ENCODE assay signal across 25 cellular contexts in the genomic region with DNA sequence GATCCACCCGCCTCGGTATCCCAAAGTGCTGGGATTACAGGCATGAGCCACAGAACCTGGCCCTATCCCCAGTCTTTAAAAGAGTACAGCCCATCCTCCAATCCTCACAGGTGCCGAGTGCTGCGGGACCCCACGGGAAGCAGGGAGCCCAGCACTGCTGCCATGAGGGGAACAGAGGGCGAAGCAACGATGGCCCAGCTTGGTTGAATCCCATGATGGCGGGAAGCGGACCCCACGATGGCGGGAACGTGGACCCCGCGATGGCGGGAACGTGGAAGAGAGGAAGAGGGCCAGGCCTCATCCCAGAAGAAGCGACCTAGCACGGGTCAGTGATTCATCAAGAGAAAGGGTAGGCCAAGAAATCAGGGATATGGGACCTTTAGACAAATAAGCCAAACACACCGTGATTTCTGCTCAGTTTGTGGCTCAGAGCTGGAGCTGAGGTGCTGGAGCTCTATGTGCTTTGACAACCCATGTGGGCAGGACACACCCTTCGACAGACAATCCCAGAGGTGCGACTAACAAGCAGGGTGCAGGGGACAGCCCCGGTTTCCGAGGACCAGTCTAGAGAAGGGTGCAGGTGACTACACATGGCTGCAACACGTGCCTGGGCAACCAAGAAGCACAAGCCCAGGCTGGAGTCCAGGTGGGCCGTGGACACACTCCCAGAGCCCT. TPM values are rescaled to one million over a fixed set of nuclear protein-coding genes. Genes with fewer than 3 reads are reported as not detected.
DNase-seq lines count a peak whose midpoint lies in the region; ATAC-seq and TF ChIP-seq lines count a peak whose summit lies in the region.
"Had no signal": no experiment of that assay in that cellular context is flagged by ENCODE, and none has a peak within 500 bp of the region (broad histone marks: within the 10 kb centered on the region; RNA-seq: fewer than 3 reads in every experiment).

No MANE protein-coding gene starts in this region.

- peaks cover 59 to 99% of the 10 kb centered on the region in 2 donors for H3K36me3 ChIP-seq in neuronal stem cell (replicated peaks in 1 of 2; ENCODE audit: control insufficient read depth in 2 of 2, insufficient read depth in 2 of 2, low read length in 2 of 2)

- no peaks in the 10 kb centered on the region for H3K27me3 Mint-ChIP-seq in T-helper 17 cell
- H3K27me3 Mint-ChIP-seq in effector memory CD8-positive, alpha-beta T cell, result no peaks in the 10 kb centered on the region
- H3K27me3 Mint-ChIP-seq: B cell; CD4-positive, CD25-positive, alpha-beta regulatory T cell had no signal

- H4K8ac ChIP-seq in neuronal stem cell (ENCODE audit: low read depth, low read length), result no peak overlapping the region

- no peak overlapping the region for H2AFZ ChIP-seq in neuronal stem cell (ENCODE audit: low read length)

- H3K9me3 Mint-ChIP-seq in effector memory CD8-positive, alpha-beta T cell, result no peaks in the 10 kb centered on the region
- H3K9me3 Mint-ChIP-seq: CD14-positive monocyte; CD8-positive, alpha-beta memory T cell had no signal

- no peak overlapping the region for H3K18ac ChIP-seq in neuronal stem cell (ENCODE audit: low read length)

- WGBS in neuronal stem cell (ENCODE audit: extremely low coverage in 2 of 2, insufficient read length in 2 of 2, insufficient replicate concordance in 1 of 2), 2 donors, result no CpG with 5 or more reads among the region's 25 CpGs

- no peak overlapping the region for H3K4me2 ChIP-seq in neuronal stem cell (ENCODE audit: insufficient read depth, low read length, poor library complexity, severe bottlenecking)
- H3K4me2 ChIP-seq: A549; BLaER1 treated with 17β-estradiol and CSF1 and Interleukin-3, amounts not matched to agents 10 nM and 100 nM had no signal

- H3K27me3 ChIP-seq in neuronal stem cell (ENCODE audit: control insufficient read depth in 3 of 3, insufficient read depth in 3 of 3, low read depth in 1 of 3, low read length in 3 of 3), result no peaks in the 10 kb centered on the region
- H3K27me3 ChIP-seq: BLaER1 treated with 17β-estradiol and CSF1 and Interleukin-3, amounts not matched to agents 10 nM and 100 nM had no signal

- H3K27ac ChIP-seq in C4-2B, result peak overlapping the region; percentile 24; the same call in 1 of the 2 replicates
- no peak overlapping the region for H3K27ac ChIP-seq in neuronal stem cell (replicated peaks; ENCODE audit: low read length)
- H3K27ac ChIP-seq: 22Rv1; A549; BLaER1 treated with 17β-estradiol and CSF1 and Interleukin-3, amounts not matched to agents 10 nM and 100 nM had no signal

- H3K14ac ChIP-seq in neuronal stem cell (ENCODE audit: low read length), result peak overlapping the region; percentile 78

- no peak for TF ChIP-seq CTCF in C4-2B (conservative IDR thresholded peaks at IDR 0.05)

- no peak overlapping the region for H3K4me3 ChIP-seq in neuronal stem cell (ENCODE audit: low read length in 2 of 2)
- H3K4me3 ChIP-seq: A549; BLaER1 treated with 17β-estradiol and CSF1 and Interleukin-3, amounts not matched to agents 10 nM and 100 nM; GM12878 had no signal

- H2AK5ac ChIP-seq in neuronal stem cell (ENCODE audit: low read depth, low read length), result no peak overlapping the region

- peaks cover 23% of the 10 kb centered on the region for H3K4me1 Mint-ChIP-seq in T-helper 17 cell
- H3K4me1 Mint-ChIP-seq in effector memory CD8-positive, alpha-beta T cell (ENCODE audit: low read depth in 2 of 2), result peaks cover 27 to 36% of the 10 kb centered on the region in 2 donors
- H3K4me1 Mint-ChIP-seq: CD14-positive monocyte had no signal

- peaks cover 0 to 2% of the 10 kb centered on the region in 2 donors for H3K4me1 ChIP-seq in neuronal stem cell (ENCODE audit: control insufficient read depth in 2 of 2, insufficient read depth in 1 of 2, low read depth in 1 of 2, low read length in 2 of 2)
- H3K4me1 ChIP-seq: A549 had no signal

- no peak for ATAC-seq in T-helper 17 cell
- ATAC-seq in effector memory CD8-positive, alpha-beta T cell (replicated peaks), result no peak
- ATAC-seq: A549, GM12878 had no signal

- H2BK12ac ChIP-seq in neuronal stem cell (ENCODE audit: low read length), result no peak overlapping the region

- no peak overlapping the region for H4K91ac ChIP-seq in neuronal stem cell (ENCODE audit: low read depth, low read length, poor library complexity)

- H2BK5ac ChIP-seq in neuronal stem cell (ENCODE audit: low read length), result no peak overlapping the region

- H2BK15ac ChIP-seq in neuronal stem cell (ENCODE audit: low read length), result no peak overlapping the region

- peaks cover 7% of the 10 kb centered on the region for H3K36me3 Mint-ChIP-seq in T-helper 17 cell (ENCODE audit: low read depth)
- peaks cover 92% of the 10 kb centered on the region for H3K36me3 Mint-ChIP-seq in effector memory CD8-positive, alpha-beta T cell (ENCODE audit: insufficient read depth)

- H3K9ac ChIP-seq in neuronal stem cell (ENCODE audit: low read depth, low read length, poor library complexity), result no peak overlapping the region

- peak overlapping the region; percentile 41 for H3K27ac Mint-ChIP-seq in T-helper 17 cell
- peak overlapping the region; percentile 49 to 58 for H3K27ac Mint-ChIP-seq in effector memory CD8-positive, alpha-beta T cell
- H3K27ac Mint-ChIP-seq: B cell had no signal

- H2BK120ac ChIP-seq in neuronal stem cell (ENCODE audit: low read depth, low read length), result no peak overlapping the region

- no peaks in the 10 kb centered on the region for H3K9me3 ChIP-seq in T-helper 17 cell (ENCODE audit: control insufficient read depth, low read length, poor library complexity, severe bottlenecking)
- no peaks in the 10 kb centered on the region for H3K9me3 ChIP-seq in neuronal stem cell (replicated peaks in 1 of 2; ENCODE audit: control insufficient read depth in 2 of 2, insufficient read depth in 1 of 2, low read depth in 1 of 2, low read length in 2 of 2)
- H3K9me3 ChIP-seq: A549; BLaER1 treated with 17β-estradiol and CSF1 and Interleukin-3, amounts not matched to agents 10 nM and 100 nM had no signal

- peaks cover 36% of the 10 kb centered on the region for H3K79me1 ChIP-seq in neuronal stem cell (ENCODE audit: low read depth, low read length)

- DNase-seq in T-helper 17 cell (no peak), neuronal stem cell (ENCODE audit: low spot score) (no peak), activated gamma-delta T cell (lab: John Stamatoyannopoulos, UW) (no peak), germinal center (ENCODE audit: low spot score) (no peak), NCI-H748 treated with DMSO at 0.1 percent for 48 hours (lab: John Stamatoyannopoulos, UW) (no peak), T1000 (lab: John Stamatoyannopoulos, UW) (no peak)
- DNase-seq in effector memory CD8-positive, alpha-beta T cell, result no peak
- DNase-seq: AML-193; CD4-positive, CD25-positive, alpha-beta regulatory T cell; CD8-positive, alpha-beta memory T cell; COR-L47; DMS 273 treated with DMSO at 0.1 percent for 48 hours; DMS153; DMS53; DMS79; DND-41; EL; GDM1 had no signal

- no peak overlapping the region for H3K4ac ChIP-seq in neuronal stem cell (ENCODE audit: low read length)

- H3K23ac ChIP-seq in neuronal stem cell (ENCODE audit: low read depth, low read length, poor library complexity), result no peak overlapping the region

- H3K4me3 Mint-ChIP-seq in T-helper 17 cell, result no peak overlapping the region
- peak overlapping the region in 1 of 2 donors; percentile 22 for H3K4me3 Mint-ChIP-seq in effector memory CD8-positive, alpha-beta T cell
- H3K4me3 Mint-ChIP-seq: B cell, CD14-positive monocyte had no signal

RNA-seq across cellular contexts. Expression of a gene that starts 30.9 kb away (rescaled TPM):
- total RNA-seq in T-helper 17 cell, result 100 to 1,000 TPM; 127 to 153 TPM
- 21.8 TPM for polyA plus RNA-seq in neuronal stem cell (2013, experiment 1 of 2)
- 22.7 TPM for polyA plus RNA-seq in neuronal stem cell (2013, experiment 2 of 2)

RNA-seq across cellular contexts. Expression of a gene that starts 56.9 kb away (rescaled TPM):
- total RNA-seq in T-helper 17 cell, result 10 to 100 TPM; 15.4 to 20.4 TPM
- 22.2 TPM for polyA plus RNA-seq in neuronal stem cell (2013, experiment 1 of 2)
- polyA plus RNA-seq in neuronal stem cell (2013, experiment 2 of 2), result 22.3 TPM
